In genomic region chr5:141965071-141965470, GRCh38 we compare ENCODE assay signal across 29 cellular contexts.
"Had no signal": no experiment of that assay in that cellular context is flagged by ENCODE, and none has a peak within 500 bp of the region (broad histone marks: within the 10 kb centered on the region; RNA-seq: fewer than 3 reads in every experiment).

No MANE protein-coding gene starts in this region.

- H3K4me3 ChIP-seq: heart left ventricle, left lung, lower lobe of right lung, psoas muscle, spleen, testis, transverse colon had no signal

- H3K4me3 Mint-ChIP-seq: activated CD4-positive, alpha-beta memory T cell treated with anti-CD3 and anti-CD28 coated beads, Interleukin-2, amount 10 ng/mL, durations not matched to agents 7 days and 5 days; activated CD4-positive, alpha-beta T cell treated with anti-CD3 and anti-CD28 coated beads, Interleukin-2, amount 10 ng/mL, durations not matched to agents 7 days and 5 days; activated naive CD8-positive, alpha-beta T cell treated with anti-CD3 and anti-CD28 coated beads, Interleukin-2, amount 50 U/mL, for 24 hours; activated T-cell treated with anti-CD3 and anti-CD28 coated beads, Interleukin-2, amount 50 U/mL, for 24 hours; effector memory CD8-positive, alpha-beta T cell; T-helper 17 cell had no signal

- ATAC-seq: activated CD4-positive, CD25-positive, alpha-beta regulatory T cell treated with anti-CD3 and anti-CD28 coated beads, Interleukin-2, amount 50 U/mL, for 24 hours; activated naive CD8-positive, alpha-beta T cell treated with anti-CD3 and anti-CD28 coated beads, Interleukin-2, amount 50 U/mL, for 24 hours; effector memory CD8-positive, alpha-beta T cell; heart left ventricle; left lung; lower lobe of right lung; psoas muscle; stimulated activated naive CD8-positive, alpha-beta T cell treated with anti-CD3 and anti-CD28 coated beads, Interleukin-15, Interleukin-2, amounts not matched to agents 100 U/mL and 50 U/mL, for 24 hours; T-helper 17 cell had no signal

- DNase-seq: activated CD4-positive, alpha-beta memory T cell treated with anti-CD3 and anti-CD28 coated beads, Interleukin-2, amount 10 ng/mL, durations not matched to agents 7 days and 5 days; activated CD4-positive, alpha-beta T cell treated with anti-CD3 and anti-CD28 coated beads, Interleukin-2, amount 10 ng/mL, durations not matched to agents 7 days and 5 days; activated CD8-positive, alpha-beta memory T cell treated with anti-CD3 and anti-CD28 coated beads, Interleukin-2, amount 50 U/mL, for 48 hours; activated gamma-delta T cell; activated naive CD4-positive, alpha-beta T cell treated with anti-CD3 and anti-CD28 coated beads, Interleukin-2, amount 50 U/mL, for 16 hours; activated naive CD8-positive, alpha-beta T cell treated with anti-CD3 and anti-CD28 coated beads, Interleukin-2, amount 50 U/mL, for 24 hours; activated T-cell treated with anti-CD3 and anti-CD28 coated beads, Interleukin-2, amount 50 U/mL, for 24 hours; amygdala; caudate nucleus; cortex of kidney; effector memory CD8-positive, alpha-beta T cell; erythroblast; foreskin fibroblast; heart left ventricle; hypothalamus; left lung; lower lobe of right lung; mesendoderm; occipital lobe; psoas muscle; spleen; stimulated activated naive CD8-positive, alpha-beta T cell treated with anti-CD3 and anti-CD28 coated beads, Interleukin-15, Interleukin-2, amounts not matched to agents 100 U/mL and 50 U/mL, for 24 hours; T-helper 17 cell; T1000; testis; transverse colon; WERI-Rb-1 had no signal

- H3K27me3 Mint-ChIP-seq: activated CD4-positive, alpha-beta memory T cell treated with anti-CD3 and anti-CD28 coated beads, Interleukin-2, amount 10 ng/mL, durations not matched to agents 7 days and 5 days; activated CD4-positive, alpha-beta T cell treated with anti-CD3 and anti-CD28 coated beads, Interleukin-2, amount 10 ng/mL, durations not matched to agents 7 days and 5 days; activated naive CD8-positive, alpha-beta T cell treated with anti-CD3 and anti-CD28 coated beads, Interleukin-2, amount 50 U/mL, for 24 hours; activated T-cell treated with anti-CD3 and anti-CD28 coated beads, Interleukin-2, amount 50 U/mL, for 24 hours; effector memory CD8-positive, alpha-beta T cell; T-helper 17 cell had no signal

- H3K27ac Mint-ChIP-seq: activated CD4-positive, alpha-beta memory T cell treated with anti-CD3 and anti-CD28 coated beads, Interleukin-2, amount 10 ng/mL, durations not matched to agents 7 days and 5 days; activated CD4-positive, alpha-beta T cell treated with anti-CD3 and anti-CD28 coated beads, Interleukin-2, amount 10 ng/mL, durations not matched to agents 7 days and 5 days; activated naive CD8-positive, alpha-beta T cell treated with anti-CD3 and anti-CD28 coated beads, Interleukin-2, amount 50 U/mL, for 24 hours; activated T-cell treated with anti-CD3 and anti-CD28 coated beads, Interleukin-2, amount 50 U/mL, for 24 hours; effector memory CD8-positive, alpha-beta T cell; T-helper 17 cell had no signal

- H3K9me3 Mint-ChIP-seq: activated CD4-positive, alpha-beta memory T cell treated with anti-CD3 and anti-CD28 coated beads, Interleukin-2, amount 10 ng/mL, durations not matched to agents 7 days and 5 days; activated CD4-positive, alpha-beta T cell treated with anti-CD3 and anti-CD28 coated beads, Interleukin-2, amount 10 ng/mL, durations not matched to agents 7 days and 5 days; activated naive CD8-positive, alpha-beta T cell treated with anti-CD3 and anti-CD28 coated beads, Interleukin-2, amount 50 U/mL, for 24 hours; activated T-cell treated with anti-CD3 and anti-CD28 coated beads, Interleukin-2, amount 50 U/mL, for 24 hours; effector memory CD8-positive, alpha-beta T cell; neural crest cell had no signal
